In the genomic region with DNA sequence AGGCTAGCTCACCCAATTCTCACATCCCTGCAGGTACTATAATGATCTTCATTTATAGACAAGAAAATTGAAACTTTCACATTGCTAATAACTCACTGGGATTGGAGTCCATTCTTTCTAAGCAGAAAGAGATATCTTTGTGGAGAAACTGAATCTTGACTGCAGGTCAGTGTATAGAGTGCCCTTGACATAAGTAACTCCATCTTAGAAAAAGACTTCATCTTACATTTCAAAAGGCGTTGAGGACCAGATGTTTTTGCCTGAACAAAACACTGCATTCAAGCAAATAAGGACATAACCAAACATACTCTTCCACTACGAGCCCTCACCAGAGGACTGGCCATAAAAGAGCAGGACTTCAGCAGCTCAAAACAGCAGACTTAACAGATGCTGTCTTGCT, we compare ENCODE assay signal across 1 cellular context.
A peak's percentile ranks its signal among the peaks of the same experiment; 100 is the strongest.
TF ChIP-seq lines count a peak whose summit lies in the region.

No MANE protein-coding gene starts in this region.

TF ChIP-seq in K562, 482 proteins besides CTCF, POLR2A, EP300 and RAD21 (continued from another document and continues in another):
- TF ChIP-seq, protein P1, sequence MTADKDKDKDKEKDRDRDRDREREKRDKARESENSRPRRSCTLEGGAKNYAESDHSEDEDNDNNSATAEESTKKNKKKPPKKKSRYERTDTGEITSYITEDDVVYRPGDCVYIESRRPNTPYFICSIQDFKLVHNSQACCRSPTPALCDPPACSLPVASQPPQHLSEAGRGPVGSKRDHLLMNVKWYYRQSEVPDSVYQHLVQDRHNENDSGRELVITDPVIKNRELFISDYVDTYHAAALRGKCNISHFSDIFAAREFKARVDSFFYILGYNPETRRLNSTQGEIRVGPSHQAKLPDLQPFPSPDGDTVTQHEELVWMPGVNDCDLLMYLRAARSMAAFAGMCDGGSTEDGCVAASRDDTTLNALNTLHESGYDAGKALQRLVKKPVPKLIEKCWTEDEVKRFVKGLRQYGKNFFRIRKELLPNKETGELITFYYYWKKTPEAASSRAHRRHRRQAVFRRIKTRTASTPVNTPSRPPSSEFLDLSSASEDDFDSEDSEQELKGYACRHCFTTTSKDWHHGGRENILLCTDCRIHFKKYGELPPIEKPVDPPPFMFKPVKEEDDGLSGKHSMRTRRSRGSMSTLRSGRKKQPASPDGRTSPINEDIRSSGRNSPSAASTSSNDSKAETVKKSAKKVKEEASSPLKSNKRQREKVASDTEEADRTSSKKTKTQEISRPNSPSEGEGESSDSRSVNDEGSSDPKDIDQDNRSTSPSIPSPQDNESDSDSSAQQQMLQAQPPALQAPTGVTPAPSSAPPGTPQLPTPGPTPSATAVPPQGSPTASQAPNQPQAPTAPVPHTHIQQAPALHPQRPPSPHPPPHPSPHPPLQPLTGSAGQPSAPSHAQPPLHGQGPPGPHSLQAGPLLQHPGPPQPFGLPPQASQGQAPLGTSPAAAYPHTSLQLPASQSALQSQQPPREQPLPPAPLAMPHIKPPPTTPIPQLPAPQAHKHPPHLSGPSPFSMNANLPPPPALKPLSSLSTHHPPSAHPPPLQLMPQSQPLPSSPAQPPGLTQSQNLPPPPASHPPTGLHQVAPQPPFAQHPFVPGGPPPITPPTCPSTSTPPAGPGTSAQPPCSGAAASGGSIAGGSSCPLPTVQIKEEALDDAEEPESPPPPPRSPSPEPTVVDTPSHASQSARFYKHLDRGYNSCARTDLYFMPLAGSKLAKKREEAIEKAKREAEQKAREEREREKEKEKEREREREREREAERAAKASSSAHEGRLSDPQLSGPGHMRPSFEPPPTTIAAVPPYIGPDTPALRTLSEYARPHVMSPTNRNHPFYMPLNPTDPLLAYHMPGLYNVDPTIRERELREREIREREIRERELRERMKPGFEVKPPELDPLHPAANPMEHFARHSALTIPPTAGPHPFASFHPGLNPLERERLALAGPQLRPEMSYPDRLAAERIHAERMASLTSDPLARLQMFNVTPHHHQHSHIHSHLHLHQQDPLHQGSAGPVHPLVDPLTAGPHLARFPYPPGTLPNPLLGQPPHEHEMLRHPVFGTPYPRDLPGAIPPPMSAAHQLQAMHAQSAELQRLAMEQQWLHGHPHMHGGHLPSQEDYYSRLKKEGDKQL (CRISPR knock-in tag; IDR thresholded peaks at IDR 0.05; ENCODE audit: borderline replicate concordance) = no peak
- TF ChIP-seq POLR2G (IDR thresholded peaks at IDR 0.05; ENCODE audit: low read depth, low read length) (no peak), FOS (IDR thresholded peaks at IDR 0.05; ENCODE audit: extremely low read depth, insufficient read length) (no peak), YBX1 (IDR thresholded peaks at IDR 0.05) (no peak), ARID1B (IDR thresholded peaks at IDR 0.05) (no peak), KDM4B (IDR thresholded peaks at IDR 0.05; ENCODE audit: borderline replicate concordance in 2 of 2, low read depth in 1 of 2) (no peak), ZNF561 (CRISPR knock-in tag; conservative IDR thresholded peaks at IDR 0.05) (0 out of 2 replicates have a peak, but pooled peaks have one; percentile 53), MTA3 (IDR thresholded peaks at IDR 0.05; ENCODE audit: borderline replicate concordance) (no peak), NONO (IDR thresholded peaks at IDR 0.05; ENCODE audit: low read depth in 2 of 2, low read length in 1 of 2) (no peak), KLF1 (tag; IDR thresholded peaks at IDR 0.05) (no peak), PPARD (CRISPR knock-in tag; IDR thresholded peaks at IDR 0.05) (no peak), ZKSCAN3 (CRISPR knock-in tag; IDR thresholded peaks at IDR 0.05) (no peak), ZNF445 (CRISPR knock-in tag; IDR thresholded peaks at IDR 0.05; ENCODE audit: low read depth) (no peak), SAFB (IDR thresholded peaks at IDR 0.05; ENCODE audit: borderline replicate concordance, low read depth, low read length) (no peak), FOSL1 (tag; conservative IDR thresholded peaks at IDR 0.05) (no peak), NFE2L1 (tag; IDR thresholded peaks at IDR 0.05; ENCODE audit: borderline replicate concordance, low read depth) (no peak), POLR2H (tag; IDR thresholded peaks at IDR 0.05; ENCODE audit: low read depth) (no peak), ZNF695 (CRISPR knock-in tag; IDR thresholded peaks at IDR 0.05) (peak; percentile 76; the same call in 1 of the 2 replicates), JUNB (CRISPR knock-in tag; conservative IDR thresholded peaks at IDR 0.05) (no peak), HNRNPLL (IDR thresholded peaks at IDR 0.05; ENCODE audit: low read depth, low read length, poor library complexity, severe bottlenecking) (no peak), MED1 (CRISPR knock-in tag; IDR thresholded peaks at IDR 0.05; ENCODE audit: borderline replicate concordance) (no peak), IRF2 (CRISPR knock-in tag; IDR thresholded peaks at IDR 0.05) (no peak), MEF2D (tag; conservative IDR thresholded peaks at IDR 0.05; ENCODE audit: low read depth) (no peak), ZNF584 (CRISPR knock-in tag; IDR thresholded peaks at IDR 0.05; ENCODE audit: low read depth) (no peak; the same call in 1 of the 2 replicates), HDAC1 (IDR thresholded peaks at IDR 0.05) (no peak), ZNF311 (CRISPR knock-in tag; IDR thresholded peaks at IDR 0.05) (peak; percentile 90), ZNF75A (CRISPR knock-in tag; IDR thresholded peaks at IDR 0.05) (no peak), FOXJ2 (tag; IDR thresholded peaks at IDR 0.05) (no peak), MIER1 (IDR thresholded peaks at IDR 0.05; ENCODE audit: low read depth) (no peak), HMG20B (CRISPR knock-in tag; IDR thresholded peaks at IDR 0.05) (no peak), MCM3 (IDR thresholded peaks at IDR 0.05) (no peak), CC2D1A (IDR thresholded peaks at IDR 0.05) (no peak), LCOR (CRISPR knock-in tag; IDR thresholded peaks at IDR 0.05) (no peak), SMAD2 (IDR thresholded peaks at IDR 0.05; ENCODE audit: low read depth, low read length) (no peak), SUPT5H (IDR thresholded peaks at IDR 0.05) (no peak), NELFE (IDR thresholded peaks at IDR 0.05; ENCODE audit: insufficient read depth, insufficient read length) (no peak), ZKSCAN8 (CRISPR knock-in tag; IDR thresholded peaks at IDR 0.05) (peak; percentile 84; the same call in 1 of the 2 replicates), TCF3 (CRISPR knock-in tag; IDR thresholded peaks at IDR 0.05) (no peak), HIVEP1 (CRISPR knock-in tag; IDR thresholded peaks at IDR 0.05) (no peak), MEIS2 (IDR thresholded peaks at IDR 0.05; ENCODE audit: partially characterized antibody) (no peak), EHMT2 (IDR thresholded peaks at IDR 0.05) (no peak), CHCHD3 (CRISPR knock-in tag; IDR thresholded peaks at IDR 0.05) (no peak), KLF6 (CRISPR knock-in tag; IDR thresholded peaks at IDR 0.05; ENCODE audit: borderline replicate concordance) (peak; percentile 87; the same call in 1 of the 2 replicates), ZNF77 (CRISPR knock-in tag; IDR thresholded peaks at IDR 0.05) (no peak), STAT5A (IDR thresholded peaks at IDR 0.05; ENCODE audit: borderline replicate concordance, low read length) (no peak), FOXK1 (CRISPR knock-in tag; IDR thresholded peaks at IDR 0.05; ENCODE audit: borderline replicate concordance) (no peak)
- TF ChIP-seq, protein P2, sequence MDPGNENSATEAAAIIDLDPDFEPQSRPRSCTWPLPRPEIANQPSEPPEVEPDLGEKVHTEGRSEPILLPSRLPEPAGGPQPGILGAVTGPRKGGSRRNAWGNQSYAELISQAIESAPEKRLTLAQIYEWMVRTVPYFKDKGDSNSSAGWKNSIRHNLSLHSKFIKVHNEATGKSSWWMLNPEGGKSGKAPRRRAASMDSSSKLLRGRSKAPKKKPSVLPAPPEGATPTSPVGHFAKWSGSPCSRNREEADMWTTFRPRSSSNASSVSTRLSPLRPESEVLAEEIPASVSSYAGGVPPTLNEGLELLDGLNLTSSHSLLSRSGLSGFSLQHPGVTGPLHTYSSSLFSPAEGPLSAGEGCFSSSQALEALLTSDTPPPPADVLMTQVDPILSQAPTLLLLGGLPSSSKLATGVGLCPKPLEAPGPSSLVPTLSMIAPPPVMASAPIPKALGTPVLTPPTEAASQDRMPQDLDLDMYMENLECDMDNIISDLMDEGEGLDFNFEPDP (CRISPR knock-in tag; IDR thresholded peaks at IDR 0.05) = peak; percentile 39; the same call in 1 of the 2 replicates
- TF ChIP-seq, protein P3, sequence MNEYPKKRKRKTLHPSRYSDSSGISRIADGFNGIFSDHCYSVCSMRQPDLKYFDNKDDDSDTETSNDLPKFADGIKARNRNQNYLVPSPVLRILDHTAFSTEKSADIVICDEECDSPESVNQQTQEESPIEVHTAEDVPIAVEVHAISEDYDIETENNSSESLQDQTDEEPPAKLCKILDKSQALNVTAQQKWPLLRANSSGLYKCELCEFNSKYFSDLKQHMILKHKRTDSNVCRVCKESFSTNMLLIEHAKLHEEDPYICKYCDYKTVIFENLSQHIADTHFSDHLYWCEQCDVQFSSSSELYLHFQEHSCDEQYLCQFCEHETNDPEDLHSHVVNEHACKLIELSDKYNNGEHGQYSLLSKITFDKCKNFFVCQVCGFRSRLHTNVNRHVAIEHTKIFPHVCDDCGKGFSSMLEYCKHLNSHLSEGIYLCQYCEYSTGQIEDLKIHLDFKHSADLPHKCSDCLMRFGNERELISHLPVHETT (CRISPR knock-in tag; conservative IDR thresholded peaks at IDR 0.05 in 1 of 2, IDR thresholded peaks at IDR 0.05 in 1 of 2) = peak in 1 of 2 experiments; percentile 80; a peak in 2 of 4 replicates
- TF ChIP-seq, protein P4, sequence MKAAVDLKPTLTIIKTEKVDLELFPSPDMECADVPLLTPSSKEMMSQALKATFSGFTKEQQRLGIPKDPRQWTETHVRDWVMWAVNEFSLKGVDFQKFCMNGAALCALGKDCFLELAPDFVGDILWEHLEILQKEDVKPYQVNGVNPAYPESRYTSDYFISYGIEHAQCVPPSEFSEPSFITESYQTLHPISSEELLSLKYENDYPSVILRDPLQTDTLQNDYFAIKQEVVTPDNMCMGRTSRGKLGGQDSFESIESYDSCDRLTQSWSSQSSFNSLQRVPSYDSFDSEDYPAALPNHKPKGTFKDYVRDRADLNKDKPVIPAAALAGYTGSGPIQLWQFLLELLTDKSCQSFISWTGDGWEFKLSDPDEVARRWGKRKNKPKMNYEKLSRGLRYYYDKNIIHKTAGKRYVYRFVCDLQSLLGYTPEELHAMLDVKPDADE (conservative IDR thresholded peaks at IDR 0.05; ENCODE audit: control insufficient read depth, low read depth, low read length) = no peak
- TF ChIP-seq, protein P5, sequence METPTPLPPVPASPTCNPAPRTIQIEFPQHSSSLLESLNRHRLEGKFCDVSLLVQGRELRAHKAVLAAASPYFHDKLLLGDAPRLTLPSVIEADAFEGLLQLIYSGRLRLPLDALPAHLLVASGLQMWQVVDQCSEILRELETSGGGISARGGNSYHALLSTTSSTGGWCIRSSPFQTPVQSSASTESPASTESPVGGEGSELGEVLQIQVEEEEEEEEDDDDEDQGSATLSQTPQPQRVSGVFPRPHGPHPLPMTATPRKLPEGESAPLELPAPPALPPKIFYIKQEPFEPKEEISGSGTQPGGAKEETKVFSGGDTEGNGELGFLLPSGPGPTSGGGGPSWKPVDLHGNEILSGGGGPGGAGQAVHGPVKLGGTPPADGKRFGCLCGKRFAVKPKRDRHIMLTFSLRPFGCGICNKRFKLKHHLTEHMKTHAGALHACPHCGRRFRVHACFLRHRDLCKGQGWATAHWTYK (CRISPR knock-in tag; IDR thresholded peaks at IDR 0.05) = peak; percentile 91
- TF ChIP-seq, protein P6, sequence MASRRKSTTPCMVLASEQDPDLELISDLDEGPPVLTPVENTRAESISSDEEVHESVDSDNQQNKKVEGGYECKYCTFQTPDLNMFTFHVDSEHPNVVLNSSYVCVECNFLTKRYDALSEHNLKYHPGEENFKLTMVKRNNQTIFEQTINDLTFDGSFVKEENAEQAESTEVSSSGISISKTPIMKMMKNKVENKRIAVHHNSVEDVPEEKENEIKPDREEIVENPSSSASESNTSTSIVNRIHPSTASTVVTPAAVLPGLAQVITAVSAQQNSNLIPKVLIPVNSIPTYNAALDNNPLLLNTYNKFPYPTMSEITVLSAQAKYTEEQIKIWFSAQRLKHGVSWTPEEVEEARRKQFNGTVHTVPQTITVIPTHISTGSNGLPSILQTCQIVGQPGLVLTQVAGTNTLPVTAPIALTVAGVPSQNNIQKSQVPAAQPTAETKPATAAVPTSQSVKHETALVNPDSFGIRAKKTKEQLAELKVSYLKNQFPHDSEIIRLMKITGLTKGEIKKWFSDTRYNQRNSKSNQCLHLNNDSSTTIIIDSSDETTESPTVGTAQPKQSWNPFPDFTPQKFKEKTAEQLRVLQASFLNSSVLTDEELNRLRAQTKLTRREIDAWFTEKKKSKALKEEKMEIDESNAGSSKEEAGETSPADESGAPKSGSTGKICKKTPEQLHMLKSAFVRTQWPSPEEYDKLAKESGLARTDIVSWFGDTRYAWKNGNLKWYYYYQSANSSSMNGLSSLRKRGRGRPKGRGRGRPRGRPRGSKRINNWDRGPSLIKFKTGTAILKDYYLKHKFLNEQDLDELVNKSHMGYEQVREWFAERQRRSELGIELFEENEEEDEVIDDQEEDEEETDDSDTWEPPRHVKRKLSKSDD (conservative IDR thresholded peaks at IDR 0.05; ENCODE audit: low read length) = no peak
- TF ChIP-seq, protein P7, sequence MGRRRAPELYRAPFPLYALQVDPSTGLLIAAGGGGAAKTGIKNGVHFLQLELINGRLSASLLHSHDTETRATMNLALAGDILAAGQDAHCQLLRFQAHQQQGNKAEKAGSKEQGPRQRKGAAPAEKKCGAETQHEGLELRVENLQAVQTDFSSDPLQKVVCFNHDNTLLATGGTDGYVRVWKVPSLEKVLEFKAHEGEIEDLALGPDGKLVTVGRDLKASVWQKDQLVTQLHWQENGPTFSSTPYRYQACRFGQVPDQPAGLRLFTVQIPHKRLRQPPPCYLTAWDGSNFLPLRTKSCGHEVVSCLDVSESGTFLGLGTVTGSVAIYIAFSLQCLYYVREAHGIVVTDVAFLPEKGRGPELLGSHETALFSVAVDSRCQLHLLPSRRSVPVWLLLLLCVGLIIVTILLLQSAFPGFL (CRISPR knock-in tag; IDR thresholded peaks at IDR 0.05) = no peak
- TF ChIP-seq, protein P8, sequence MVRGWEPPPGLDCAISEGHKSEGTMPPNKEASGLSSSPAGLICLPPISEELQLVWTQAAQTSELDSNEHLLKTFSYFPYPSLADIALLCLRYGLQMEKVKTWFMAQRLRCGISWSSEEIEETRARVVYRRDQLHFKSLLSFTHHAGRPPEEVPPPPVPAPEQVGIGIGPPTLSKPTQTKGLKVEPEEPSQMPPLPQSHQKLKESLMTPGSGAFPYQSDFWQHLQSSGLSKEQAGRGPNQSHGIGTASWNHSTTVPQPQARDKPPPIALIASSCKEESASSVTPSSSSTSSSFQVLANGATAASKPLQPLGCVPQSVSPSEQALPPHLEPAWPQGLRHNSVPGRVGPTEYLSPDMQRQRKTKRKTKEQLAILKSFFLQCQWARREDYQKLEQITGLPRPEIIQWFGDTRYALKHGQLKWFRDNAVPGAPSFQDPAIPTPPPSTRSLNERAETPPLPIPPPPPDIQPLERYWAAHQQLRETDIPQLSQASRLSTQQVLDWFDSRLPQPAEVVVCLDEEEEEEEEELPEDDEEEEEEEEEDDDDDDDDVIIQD (CRISPR knock-in tag; IDR thresholded peaks at IDR 0.05) = no peak
- TF ChIP-seq, protein P9, sequence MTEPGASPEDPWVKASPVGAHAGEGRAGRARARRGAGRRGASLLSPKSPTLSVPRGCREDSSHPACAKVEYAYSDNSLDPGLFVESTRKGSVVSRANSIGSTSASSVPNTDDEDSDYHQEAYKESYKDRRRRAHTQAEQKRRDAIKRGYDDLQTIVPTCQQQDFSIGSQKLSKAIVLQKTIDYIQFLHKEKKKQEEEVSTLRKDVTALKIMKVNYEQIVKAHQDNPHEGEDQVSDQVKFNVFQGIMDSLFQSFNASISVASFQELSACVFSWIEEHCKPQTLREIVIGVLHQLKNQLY (CRISPR knock-in tag; conservative IDR thresholded peaks at IDR 0.05) = no peak
